8 cellular contexts compared by ENCODE assay signal in the genomic region with DNA sequence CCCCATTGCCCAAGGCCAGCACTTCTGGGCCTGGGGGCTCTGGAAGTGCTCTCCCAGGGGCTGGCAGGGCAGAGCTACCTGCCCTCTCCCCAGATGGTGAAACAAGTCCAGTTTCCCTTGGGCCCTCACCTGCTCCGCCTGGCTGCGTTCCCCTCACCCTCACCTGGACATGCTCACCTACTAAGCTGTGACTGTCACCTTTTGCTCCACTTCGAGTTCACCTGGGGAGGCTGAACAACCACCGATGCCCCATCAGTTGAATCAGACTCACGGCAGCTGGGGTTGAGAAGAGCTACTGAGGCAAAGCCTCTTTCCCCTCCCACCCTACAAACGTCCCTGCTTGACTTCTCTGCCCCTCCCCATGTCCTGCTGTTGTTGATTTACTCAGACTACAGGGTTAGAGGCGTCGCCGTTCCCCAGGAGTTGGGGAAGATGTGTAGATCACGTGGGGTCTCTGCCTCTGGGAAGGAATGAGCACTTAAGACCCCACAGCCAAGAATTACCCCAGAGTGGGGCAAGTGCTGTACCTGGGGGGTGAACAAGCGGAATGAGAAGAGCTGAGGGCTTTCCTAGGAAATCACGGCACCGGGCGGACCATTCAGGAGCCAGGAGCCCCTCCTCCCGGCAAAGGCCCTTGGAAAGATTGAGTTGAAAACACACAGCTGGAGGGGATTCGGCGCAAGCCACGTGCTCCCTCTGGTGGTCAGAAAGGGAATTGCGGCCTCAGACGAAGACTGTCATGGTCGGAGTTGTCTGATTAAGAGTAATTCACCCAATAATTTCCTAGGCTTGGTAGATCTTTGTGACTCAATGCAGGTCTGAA. TPM values are rescaled to one million over a fixed set of nuclear protein-coding genes. Genes with fewer than 3 reads are reported as not detected.
DNase-seq lines count a peak whose midpoint lies in the region; ATAC-seq and TF ChIP-seq lines count a peak whose summit lies in the region.

No MANE protein-coding gene starts in this region.

- TF ChIP-seq CTCF in LNCaP clone FGC (IDR thresholded peaks at IDR 0.05; ENCODE audit: control insufficient read depth, extremely low read depth, insufficient read depth): peak; percentile 96
- peak; percentile 98 for TF ChIP-seq CTCF in osteocyte (IDR thresholded peaks at IDR 0.05)

- peak; percentile 18 for ATAC-seq in GM18861 (IDR thresholded peaks at IDR 0.05; ENCODE audit: unreplicated experiment)

- no peaks in the 10 kb centered on the region for H3K36me3 Mint-ChIP-seq in activated naive CD4-positive, alpha-beta T cell treated with anti-CD3 and anti-CD28 coated beads for 36 hours (ENCODE audit: low read depth)
- no peaks in the 10 kb centered on the region for H3K36me3 Mint-ChIP-seq in osteocyte (ENCODE audit: unreplicated experiment)

- no peaks in the 10 kb centered on the region for H3K9me3 Mint-ChIP-seq in activated naive CD4-positive, alpha-beta T cell treated with anti-CD3 and anti-CD28 coated beads for 36 hours
- H3K9me3 Mint-ChIP-seq in osteocyte (ENCODE audit: unreplicated experiment): no peaks in the 10 kb centered on the region

- peak overlapping the region; percentile 95 for H3K27ac Mint-ChIP-seq in activated naive CD4-positive, alpha-beta T cell treated with anti-CD3 and anti-CD28 coated beads for 36 hours
- H3K27ac Mint-ChIP-seq in osteocyte (ENCODE audit: unreplicated experiment): peak overlapping the region; percentile 44

- intact Hi-C loops in activated naive CD4-positive, alpha-beta T cell treated with anti-CD3 and anti-CD28 coated beads for 36 hours (cut with micrococcal nuclease): loop anchor here (1.0 to 10.0 kb wide), 7 partner anchors 10 to 1043 kb away; a partner anchor contains a TSS

- H3K27me3 Mint-ChIP-seq in activated naive CD4-positive, alpha-beta T cell treated with anti-CD3 and anti-CD28 coated beads for 36 hours (ENCODE audit: low read depth): no peaks in the 10 kb centered on the region
- no peaks in the 10 kb centered on the region for H3K27me3 Mint-ChIP-seq in osteocyte (ENCODE audit: unreplicated experiment)

- peaks cover 11% of the 10 kb centered on the region for H3K4me1 ChIP-seq in SJSA1 (replicated peaks)
- H3K4me1 ChIP-seq in thymus (ENCODE audit: control insufficient read depth, insufficient read depth, low read length): peaks cover 27% of the 10 kb centered on the region

- 34% methylated on average over 21 of the region's 21 CpGs for whole genome bisulfite sequencing in thymus

- in situ Hi-C loops in ACHN (cut with HindIII; ENCODE audit: low pct_ligation_motif_present, low pct_unique_long_range_greater_than_20kb, low sequenced_read_pairs): loop anchor here (25.0 kb wide), 1 partner anchor 380 kb away; no protein-coding TSS in a partner anchor

- peaks cover 65% of the 10 kb centered on the region for H3K4me1 Mint-ChIP-seq in activated naive CD4-positive, alpha-beta T cell treated with anti-CD3 and anti-CD28 coated beads for 36 hours (ENCODE audit: low read depth)
- H3K4me1 Mint-ChIP-seq in osteocyte (ENCODE audit: unreplicated experiment): peaks cover 28% of the 10 kb centered on the region

- peak overlapping the region; percentile 56 for H3K4me3 Mint-ChIP-seq in activated naive CD4-positive, alpha-beta T cell treated with anti-CD3 and anti-CD28 coated beads for 36 hours
- H3K4me3 Mint-ChIP-seq in osteocyte (ENCODE audit: unreplicated experiment): no peak overlapping the region

- CTCF ChIA-PET in activated naive CD4-positive, alpha-beta T cell treated with anti-CD3 and anti-CD28 coated beads for 36 hours (lab: Charles Lee): interaction anchor here (0.6 to 13.2 kb wide), 19 partner anchors 11 to 392 kb away, joined by 3 to 258 read pairs (median 5); no protein-coding TSS in a partner anchor

- H3K36me3 ChIP-seq in SJSA1 (no peaks in the 10 kb centered on the region), thymus (ENCODE audit: control insufficient read depth, insufficient read depth) (no peaks in the 10 kb centered on the region)

- DNase-seq in ACHN (peak; percentile 88), LNCaP clone FGC (ENCODE audit: low read depth) (no peak), SJSA1 (ENCODE audit: low read depth in 1 of 2, low spot score in 2 of 2) (peak; percentile 48 to 58), globus pallidus (ENCODE audit: low spot score) (peak; percentile 72), osteocyte (ENCODE audit: extremely low spot score, unreplicated experiment) (peak; percentile 93)
- peak; percentile 98 for DNase-seq in activated naive CD4-positive, alpha-beta T cell treated with anti-CD3 and anti-CD28 coated beads for 36 hours

- H3K9me3 ChIP-seq in SJSA1 (replicated peaks) (no peaks in the 10 kb centered on the region), thymus (ENCODE audit: control insufficient read depth) (no peaks in the 10 kb centered on the region)

- H3K27ac ChIP-seq in SJSA1 (no peak overlapping the region), thymus (ENCODE audit: low read depth) (peak overlapping the region; percentile 44)

- no peaks in the 10 kb centered on the region for H3K27me3 ChIP-seq in SJSA1 (replicated peaks)
- H3K27me3 ChIP-seq in thymus (ENCODE audit: control insufficient read depth, insufficient read depth): no peaks in the 10 kb centered on the region

- H3K4me3 ChIP-seq in LNCaP clone FGC (ENCODE audit: low read depth, low read length): no peak overlapping the region
- H3K4me3 ChIP-seq in SJSA1: no peak overlapping the region
- no peak overlapping the region for H3K4me3 ChIP-seq in thymus (ENCODE audit: low read length)

RNA-seq across cellular contexts. Expression of a gene that starts 7.1 kb away (rescaled TPM):
- total RNA-seq in SJSA1 (2014; rRNA removed; shearing (Covaris generic)): not detected in 2 replicates
- 1 to 10 TPM in 1 of 2 experiments, not detected in 1; 1.1 TPM for total RNA-seq in activated naive CD4-positive, alpha-beta T cell treated with anti-CD3 and anti-CD28 coated beads for 36 hours
- 0.91 TPM in 1 of 2 replicates, not detected in the other for total RNA-seq in osteocyte
- 100 TPM for polyA plus RNA-seq in thymus

RNA-seq across cellular contexts. Expression of a gene that starts 20.4 kb away (rescaled TPM):
- 0.03 TPM in 1 of 2 replicates, not detected in the other for total RNA-seq in SJSA1 (2014; rRNA removed; shearing (Covaris generic))
- total RNA-seq in activated naive CD4-positive, alpha-beta T cell treated with anti-CD3 and anti-CD28 coated beads for 36 hours: under 1 TPM; 0.17 to 0.30 TPM
- not detected in 2 replicates for total RNA-seq in osteocyte
- polyA plus RNA-seq in thymus: 0.32 TPM

RNA-seq across cellular contexts. Expression of a gene that starts 59.0 kb away (rescaled TPM):
- total RNA-seq in SJSA1 (2014; rRNA removed; shearing (Covaris generic)): 0.05 TPM in 1 of 2 replicates, not detected in the other
- total RNA-seq in activated naive CD4-positive, alpha-beta T cell treated with anti-CD3 and anti-CD28 coated beads for 36 hours: not detected
- total RNA-seq in osteocyte: 0.99 and 1.7 TPM in 2 replicates
- 24.1 TPM for polyA plus RNA-seq in thymus
